In the genomic region with DNA sequence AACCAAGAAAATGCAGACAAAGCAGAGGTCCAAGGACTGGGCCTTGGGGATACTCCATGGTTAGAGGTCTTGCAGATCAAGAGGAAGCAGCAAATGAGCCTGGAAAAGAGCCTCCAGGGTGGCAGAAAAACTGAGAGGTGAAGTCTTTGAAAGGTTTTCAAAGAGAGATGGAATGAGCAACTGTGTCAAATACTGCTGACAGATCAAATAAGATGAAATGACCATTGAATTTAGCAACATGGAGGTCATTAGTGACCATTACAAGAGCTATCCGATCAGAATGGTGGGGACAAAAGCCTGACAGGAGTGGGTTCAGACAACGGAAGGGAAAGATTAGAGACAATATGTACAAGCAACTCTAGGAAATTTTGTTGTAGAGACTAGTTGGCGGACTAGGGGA, we compare ENCODE assay signal across 1 cellular context.
A peak's percentile ranks its signal among the peaks of the same experiment; 100 is the strongest.
TF ChIP-seq lines count a peak whose summit lies in the region.

No MANE protein-coding gene starts in this region.

TF ChIP-seq in K562, 482 proteins besides CTCF, POLR2A, EP300 and RAD21:
- TF ChIP-seq, protein P1, sequence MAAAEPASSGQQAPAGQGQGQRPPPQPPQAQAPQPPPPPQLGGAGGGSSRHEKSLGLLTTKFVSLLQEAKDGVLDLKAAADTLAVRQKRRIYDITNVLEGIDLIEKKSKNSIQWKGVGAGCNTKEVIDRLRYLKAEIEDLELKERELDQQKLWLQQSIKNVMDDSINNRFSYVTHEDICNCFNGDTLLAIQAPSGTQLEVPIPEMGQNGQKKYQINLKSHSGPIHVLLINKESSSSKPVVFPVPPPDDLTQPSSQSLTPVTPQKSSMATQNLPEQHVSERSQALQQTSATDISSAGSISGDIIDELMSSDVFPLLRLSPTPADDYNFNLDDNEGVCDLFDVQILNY (CRISPR knock-in tag; IDR thresholded peaks at IDR 0.05) = no peak
- TF ChIP-seq MAFK (IDR thresholded peaks at IDR 0.05; ENCODE audit: low read length) = peak; percentile 55; the same call in 1 of the 2 replicates
- TF ChIP-seq ZNF316 (IDR thresholded peaks at IDR 0.05) = peak; percentile 92
- TF ChIP-seq MAFG (tag; conservative IDR thresholded peaks at IDR 0.05) = peak; percentile 63
- TF ChIP-seq C11orf30 (IDR thresholded peaks at IDR 0.05; ENCODE audit: low read depth) = peak; percentile 82
- peak; percentile 63 for TF ChIP-seq MAFF (IDR thresholded peaks at IDR 0.05; ENCODE audit: low read length)
- TF ChIP-seq SP2 (IDR thresholded peaks at IDR 0.05; ENCODE audit: extremely low read depth, low read depth, low read length, poor library complexity, severe bottlenecking) = no peak
- TF ChIP-seq NEUROD1 (IDR thresholded peaks at IDR 0.05; ENCODE audit: borderline replicate concordance, low read depth, low read length, partially characterized antibody) = no peak
- TF ChIP-seq ZNF76 (CRISPR knock-in tag; IDR thresholded peaks at IDR 0.05; ENCODE audit: borderline replicate concordance) = no peak
